Comparison of ENCODE assay signal across 8 cellular contexts in genomic region chr3:190225186-190225692, GRCh38.
DNase-seq lines count a peak whose midpoint lies in the region; ATAC-seq and TF ChIP-seq lines count a peak whose summit lies in the region.

No MANE protein-coding gene starts in this region.

- H3K27me3 ChIP-seq in Loucy (ENCODE audit: insufficient read depth, low read length, poor library complexity, severe bottlenecking) (no peaks in the 10 kb centered on the region), brain microvascular endothelial cell (replicated peaks) (no peaks in the 10 kb centered on the region)

- in situ Hi-C loops in brain microvascular endothelial cell (cut with HindIII; ENCODE audit: low pct_ligation_motif_present, low sequenced_read_pairs), result no loop called here

- TF ChIP-seq CTCF in Loucy (conservative IDR thresholded peaks at IDR 0.05; ENCODE audit: low read length) (peak; percentile 65), brain microvascular endothelial cell (IDR thresholded peaks at IDR 0.05; ENCODE audit: low read depth, low read length, missing control alignments) (peak; percentile 55), mucosa of descending colon (IDR thresholded peaks at IDR 0.05) (no peak)

- H3K4me3 ChIP-seq in Loucy (ENCODE audit: low read length, poor library complexity, severe bottlenecking), result no peak overlapping the region
- no peak overlapping the region for H3K4me3 ChIP-seq in brain microvascular endothelial cell (ENCODE audit: low read depth, low read length)
- no peak overlapping the region for H3K4me3 ChIP-seq in mucosa of descending colon

- H2AFZ ChIP-seq in Loucy (ENCODE audit: low read length), result no peak overlapping the region

- H3F3A ChIP-seq in Loucy (ENCODE audit: low read depth), result no peaks in the 10 kb centered on the region

- no peak overlapping the region for H3K9ac ChIP-seq in Loucy (ENCODE audit: low read depth, low read length, poor library complexity, severe bottlenecking)

- H3K9me3 ChIP-seq in Loucy (ENCODE audit: insufficient read depth, low read depth, low read length) (no peaks in the 10 kb centered on the region), mucosa of descending colon (no peaks in the 10 kb centered on the region)

- no peaks in the 10 kb centered on the region for H3K79me2 ChIP-seq in Loucy (ENCODE audit: insufficient read depth, low read length)

- DNase-seq in NCI-H1417 (lab: John Stamatoyannopoulos, UW), result peak; percentile 19 to 62 (median 39)
- no peak for DNase-seq in NCI-H1417 treated with DMSO at 0.1 percent for 48 hours (lab: John Stamatoyannopoulos, UW)
- peak; percentile 28 for DNase-seq in brain microvascular endothelial cell
- peak in 1 of 3 donors; percentile 30 for DNase-seq in mucosa of descending colon
- no peak for DNase-seq in COLO668 (lab: John Stamatoyannopoulos, UW; ENCODE audit: unreplicated experiment)
- DNase-seq in cerebellar nuclear complex (lab: John Stamatoyannopoulos, UW), result no peak

- H3K36me3 ChIP-seq in Loucy (ENCODE audit: insufficient read depth, low read length), result no peaks in the 10 kb centered on the region
- no peaks in the 10 kb centered on the region for H3K36me3 ChIP-seq in brain microvascular endothelial cell (replicated peaks)
- no peaks in the 10 kb centered on the region for H3K36me3 ChIP-seq in mucosa of descending colon (ENCODE audit: low read depth)

- H4K20me1 ChIP-seq in Loucy (ENCODE audit: insufficient read depth, low read length, poor library complexity, severe bottlenecking), result no peaks in the 10 kb centered on the region

- intact Hi-C loops in mucosa of descending colon (cut with DNase I, micrococcal nuclease), result loop anchor here (10.0 kb wide), 3 partner anchors 100 to 200 kb away; partner anchors contain the start of genes CLDN1 (in 1 of the 2) and CLDN16 (in 1 of the 2)

- no peak overlapping the region for H3K27ac ChIP-seq in brain microvascular endothelial cell

- H3K4me1 ChIP-seq in Loucy (ENCODE audit: insufficient read depth, low read length, poor library complexity, severe bottlenecking) (peaks cover 4% of the 10 kb centered on the region), mucosa of descending colon (ENCODE audit: low read depth) (no peaks in the 10 kb centered on the region)

- peak overlapping the region; percentile 28 for H3K4me2 ChIP-seq in Loucy (ENCODE audit: low read depth, low read length, poor library complexity, severe bottlenecking)

- no peaks in the 10 kb centered on the region for H3K9me2 ChIP-seq in Loucy (replicated peaks; ENCODE audit: low read depth, low read length)

- ATAC-seq in mucosa of descending colon (peak; percentile 52), HG02970 (IDR thresholded peaks at IDR 0.05; ENCODE audit: low FRiP score, unreplicated experiment) (no peak)

Comparison
In these comparisons a context has a peak if more than half of its experiments do, and no peak if none do; other contexts are left out.
1. DNase-seq: peak in NCI-H1417 (3 of 3) and brain microvascular endothelial cell (single experiment); none in NCI-H1417 treated with DMSO at 0.1 percent for 48 hours (single experiment), COLO668 (single experiment) and cerebellar nuclear complex (0 of 2).